In the genomic region with DNA sequence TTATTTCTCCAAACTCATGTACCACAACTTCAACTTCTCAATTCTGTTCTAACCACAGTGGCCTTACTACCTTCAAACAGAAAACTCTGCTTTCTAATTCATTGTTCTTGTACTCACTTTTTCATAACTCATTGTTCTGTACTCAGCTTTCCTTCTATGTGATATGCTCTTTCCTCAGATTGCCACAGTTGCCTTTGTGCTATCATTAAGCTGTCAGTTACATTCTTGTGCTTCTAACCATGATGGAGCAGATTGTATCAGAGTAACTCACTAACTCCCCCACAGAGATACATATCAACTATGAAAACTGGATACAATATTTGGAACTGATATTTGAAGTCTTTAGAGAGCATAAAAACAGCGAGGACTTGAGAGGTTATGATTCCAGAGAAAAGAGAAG, we compare ENCODE assay signal across 29 cellular contexts.
"Had no signal": no experiment of that assay in that cellular context is flagged by ENCODE, and none has a peak within 500 bp of the region (broad histone marks: within the 10 kb centered on the region; RNA-seq: fewer than 3 reads in every experiment).

No MANE protein-coding gene starts in this region.

- H3K27ac Mint-ChIP-seq: memory B cell; naive thymus-derived CD4-positive, alpha-beta T cell; stimulated activated naive CD8-positive, alpha-beta T cell treated with anti-CD3 and anti-CD28 coated beads, Interleukin-15, amount 100 ng/mL, for 72 hours had no signal

- H2AFZ ChIP-seq: hepatocyte had no signal

- H3K4me3 ChIP-seq: coronary artery, esophagus muscularis mucosa, gastroesophageal sphincter, heart left ventricle, hepatocyte, lung, psoas muscle, skin epidermis, spleen, suprapubic skin, transverse colon, upper lobe of right lung, uterus had no signal

- ATAC-seq: foreskin keratinocyte; gastroesophageal sphincter; heart left ventricle; left lobe of liver; naive thymus-derived CD4-positive, alpha-beta T cell; psoas muscle; right cardiac atrium; stimulated activated naive CD8-positive, alpha-beta T cell treated with anti-CD3 and anti-CD28 coated beads, Interleukin-15, amount 100 ng/mL, for 72 hours; upper lobe of right lung had no signal

- H3K4me2 ChIP-seq: hepatocyte had no signal

- H3K36me3 ChIP-seq: esophagus muscularis mucosa, gastroesophageal sphincter, heart left ventricle, spleen, suprapubic skin, transverse colon, upper lobe of right lung, uterus had no signal

- H3K9me3 ChIP-seq: psoas muscle, suprapubic skin, transverse colon, upper lobe of right lung, uterus had no signal

- H3K36me3 Mint-ChIP-seq: memory B cell; naive thymus-derived CD4-positive, alpha-beta T cell had no signal

- H3K27ac ChIP-seq: coronary artery, esophagus muscularis mucosa, foreskin keratinocyte, gastroesophageal sphincter, heart left ventricle, hepatocyte, psoas muscle, skin epidermis, spleen, suprapubic skin, transverse colon, upper lobe of right lung, uterus had no signal

- DNase-seq: dermis blood vessel endothelial cell; effector memory CD4-positive, alpha-beta T cell; foreskin keratinocyte; heart left ventricle; kidney; midbrain; naive thymus-derived CD4-positive, alpha-beta T cell; nucleus accumbens; posterior cingulate gyrus; psoas muscle; right cardiac atrium; spleen; stimulated activated CD4-positive, alpha-beta T cell treated with anti-CD3 and anti-CD28 coated beads, Interleukin-2, amount 100 ng/mL, for 48 hours; stimulated activated CD8-positive, alpha-beta memory T cell treated with anti-CD3 and anti-CD28 coated beads, Interleukin-4, amount 100 ng/mL, for 48 hours; stimulated activated naive CD4-positive, alpha-beta T cell; stimulated activated naive CD8-positive, alpha-beta T cell treated with anti-CD3 and anti-CD28 coated beads, Interleukin-15, amount 100 ng/mL, for 72 hours; transverse colon; upper lobe of right lung; uterus had no signal

- H3K27me3 Mint-ChIP-seq: memory B cell; naive thymus-derived CD4-positive, alpha-beta T cell; stimulated activated naive CD8-positive, alpha-beta T cell treated with anti-CD3 and anti-CD28 coated beads, Interleukin-15, amount 100 ng/mL, for 72 hours had no signal

- H3K4me3 Mint-ChIP-seq: memory B cell; naive thymus-derived CD4-positive, alpha-beta T cell; nephron; stimulated activated naive CD8-positive, alpha-beta T cell treated with anti-CD3 and anti-CD28 coated beads, Interleukin-15, amount 100 ng/mL, for 72 hours had no signal

- H3K4me1 ChIP-seq: esophagus muscularis mucosa, foreskin keratinocyte, gastroesophageal sphincter, heart left ventricle, psoas muscle, spleen, suprapubic skin, transverse colon, upper lobe of right lung, uterus had no signal

- H3K79me2 ChIP-seq: hepatocyte had no signal

- H3K4me1 Mint-ChIP-seq: memory B cell; naive thymus-derived CD4-positive, alpha-beta T cell; nephron; stimulated activated naive CD8-positive, alpha-beta T cell treated with anti-CD3 and anti-CD28 coated beads, Interleukin-15, amount 100 ng/mL, for 72 hours had no signal

- H3K27me3 ChIP-seq: esophagus muscularis mucosa, foreskin keratinocyte, gastroesophageal sphincter, heart left ventricle, hepatocyte, spleen, suprapubic skin, transverse colon, upper lobe of right lung, uterus had no signal
